13 cellular contexts compared by ENCODE assay signal in the genomic region with DNA sequence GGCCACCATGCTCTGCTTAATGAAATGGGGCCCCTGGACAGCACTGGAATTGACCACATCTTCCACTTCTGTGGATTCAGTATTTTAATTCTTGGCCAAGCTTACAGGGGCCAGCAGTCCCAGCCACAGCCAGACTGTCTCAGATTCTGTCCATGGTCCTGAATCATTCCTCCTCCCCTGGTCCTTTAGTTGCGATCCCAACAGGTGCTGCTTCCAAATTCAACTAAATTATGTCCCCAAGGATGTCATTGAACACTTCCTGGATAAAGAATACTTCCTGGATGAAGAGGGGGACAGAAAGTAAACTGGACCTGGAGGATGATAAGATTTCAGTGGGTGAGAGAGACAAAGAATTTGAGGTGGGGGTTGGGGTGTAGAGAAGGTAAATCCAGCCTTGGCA.
DNase-seq lines count a peak whose midpoint lies in the region; FAIRE-seq and TF ChIP-seq lines count a peak whose summit lies in the region.
"Had no signal": no experiment of that assay in that cellular context is flagged by ENCODE, and none has a peak within 500 bp of the region (broad histone marks: within the 10 kb centered on the region; RNA-seq: fewer than 3 reads in every experiment).

No MANE protein-coding gene starts in this region.

- TF ChIP-seq RAD21 in H1 (IDR thresholded peaks at IDR 0.05 in 1 of 2, conservative IDR thresholded peaks at IDR 0.05 in 1 of 2; ENCODE audit: low read depth in 2 of 2, low read length in 2 of 2), result 0 out of 4 replicates have a peak, but pooled peaks of 1 of the 2 experiments have one; percentile 1

- no peak overlapping the region for H3K56ac ChIP-seq in H1 (replicated peaks; ENCODE audit: insufficient read length, low read depth, low read length)

- no peak overlapping the region for H2BK15ac ChIP-seq in H1 (ENCODE audit: low read length)

- H3K27me3 Mint-ChIP-seq in neural crest cell (ENCODE audit: low read depth) (peaks cover 30% of the 10 kb centered on the region), HFFc6 (ENCODE audit: insufficient read depth) (no peaks in the 10 kb centered on the region)
- H3K27me3 Mint-ChIP-seq in T-helper 2 cell treated with Interferon-gamma antibody and Interleukin-4, amounts not matched to agents 5 μg/mL and 100 μg/mL, for 36 hours (ENCODE audit: low read depth), result peaks cover 9% of the 10 kb centered on the region

- H4K20me1 ChIP-seq in H1 (replicated peaks in 1 of 2; ENCODE audit: control insufficient read depth in 1 of 2, insufficient read depth in 2 of 2, low read length in 2 of 2), result peaks cover 0 to 1% of the 10 kb centered on the region in 2 experiments

- H3K4me3 ChIP-seq in H1 (ENCODE audit: extremely low read depth in 1 of 4, insufficient read depth in 2 of 4, low read depth in 3 of 4, low read length in 4 of 4), result no peak overlapping the region

- H3K9me3 ChIP-seq in H1 (ENCODE audit: insufficient read depth in 2 of 2, low read depth in 1 of 2, low read length in 1 of 2), result no peaks in the 10 kb centered on the region

- H4K8ac ChIP-seq in H1 (ENCODE audit: extremely low read depth, insufficient read depth, low read length), result no peak overlapping the region

- TF ChIP-seq CTCF in H1 (IDR thresholded peaks at IDR 0.05; ENCODE audit: control extremely low read depth in 1 of 3, insufficient read depth in 1 of 3, low read depth in 1 of 3, low read length in 3 of 3) (no peak), neural crest cell (conservative IDR thresholded peaks at IDR 0.05) (no peak), HFFc6 (IDR thresholded peaks at IDR 0.05) (no peak)

- H3K18ac ChIP-seq in H1 (ENCODE audit: extremely low read depth, low read length), result no peak overlapping the region

- H2BK20ac ChIP-seq in H1 (ENCODE audit: low read length), result no peak overlapping the region

- H2AFZ ChIP-seq in H1 (ENCODE audit: low read length), result no peak overlapping the region

- 94% methylated on average over 1 of the region's 1 CpG; no CpG with 5 or more reads in 1 of the 2 experiments for WGBS in H1 (ENCODE audit: extremely low coverage in 1 of 2, insufficient coverage in 1 of 2, insufficient read length in 1 of 2, insufficient replicate concordance in 2 of 2, low coverage in 1 of 2, low lambda C conversion rate in 2 of 2, missing lambda C conversion rate in 1 of 2), 2 experiments

- no peak overlapping the region for H3K9ac ChIP-seq in H1 (replicated peaks in 1 of 4; ENCODE audit: extremely low read depth in 1 of 4, low read depth in 3 of 4, low read length in 3 of 4)

- no peak overlapping the region for H3K23ac ChIP-seq in H1 (ENCODE audit: insufficient read length)

- TF ChIP-seq EP300 in H1 (IDR thresholded peaks at IDR 0.05; ENCODE audit: borderline replicate concordance in 1 of 2, low read depth in 2 of 2, low read length in 2 of 2), result no peak

- FAIRE-seq in H1 (lab: Jason Lieb, UNC), result peak; percentile 68

- CTCF ChIA-PET in H1 (lab: Charles Lee; ENCODE audit: partially characterized antibody), result interaction anchor here (0.9 to 2.3 kb wide), 5 partner anchors 14 to 287 kb away, joined by 3 to 7 read pairs (median 4); no protein-coding TSS in a partner anchor

- H3K4me1 Mint-ChIP-seq in neural crest cell (no peaks in the 10 kb centered on the region), HFFc6 (ENCODE audit: low read depth) (no peaks in the 10 kb centered on the region)
- H3K4me1 Mint-ChIP-seq in T-helper 2 cell treated with Interferon-gamma antibody and Interleukin-4, amounts not matched to agents 5 μg/mL and 100 μg/mL, for 36 hours (ENCODE audit: low read depth), result no peaks in the 10 kb centered on the region
- H3K4me1 Mint-ChIP-seq: CD14-positive monocyte had no signal

- no peaks in the 10 kb centered on the region for H3K36me3 ChIP-seq in H1 (ENCODE audit: control insufficient read depth in 2 of 4, insufficient read depth in 4 of 4, low read length in 3 of 4)

- POLR2A ChIA-PET in H1 (lab: Charles Lee; ENCODE audit: partially characterized antibody), result no interaction called here

- no peak overlapping the region for H2BK120ac ChIP-seq in H1 (replicated peaks; ENCODE audit: low read depth, low read length)

- no peak overlapping the region for H3K27ac ChIP-seq in H1 (ENCODE audit: low read depth, low read length)

- no peak overlapping the region for H3K4me2 ChIP-seq in H1 (ENCODE audit: insufficient read depth in 1 of 2, low read depth in 2 of 2, low read length in 2 of 2)

- no peak for TF ChIP-seq POLR2A in H1 (IDR thresholded peaks at IDR 0.05; ENCODE audit: control extremely low read depth in 1 of 2, low read depth in 2 of 2, low read length in 2 of 2)

- H3K4ac ChIP-seq in H1 (replicated peaks; ENCODE audit: insufficient read length, low read depth, low read length), result no peak overlapping the region

- H3K27ac Mint-ChIP-seq in neural crest cell (ENCODE audit: unreplicated experiment) (no peak overlapping the region), HFFc6 (no peak overlapping the region)
- no peak overlapping the region for H3K27ac Mint-ChIP-seq in T-helper 2 cell treated with Interferon-gamma antibody and Interleukin-4, amounts not matched to agents 5 μg/mL and 100 μg/mL, for 36 hours

- peak; percentile 23 for DNase-seq in ELR (ENCODE audit: low read depth)
- DNase-seq in OCI-M1 (lab: John Stamatoyannopoulos, UW), result peak; percentile 36
- no peak for DNase-seq in H1 (ENCODE audit: low read depth in 1 of 2, low spot score in 2 of 2)
- peak; percentile 3 for DNase-seq in neural crest cell (ENCODE audit: low read depth, low spot score)
- no peak for DNase-seq in COLO668 (lab: John Stamatoyannopoulos, UW; ENCODE audit: unreplicated experiment)
- DNase-seq in DMS153 treated with DMSO at 0.1 percent for 48 hours (lab: John Stamatoyannopoulos, UW; ENCODE audit: unreplicated experiment), result no peak
- no peak for DNase-seq in T-helper 2 cell treated with Interferon-gamma antibody and Interleukin-4, amounts not matched to agents 5 μg/mL and 100 μg/mL, for 36 hours (ENCODE audit: low spot score)
- DNase-seq in HFFc6, result no peak
- DNase-seq: islet precursor cell, NCI-H748 treated with DMSO at 0.1 percent for 48 hours, right cardiac atrium, substantia nigra had no signal

- no peaks in the 10 kb centered on the region for H3K23me2 ChIP-seq in H1 (ENCODE audit: low read depth, low read length)

- no peak overlapping the region for H2BK5ac ChIP-seq in H1 (ENCODE audit: low read depth, low read length)

- no peaks in the 10 kb centered on the region for H3K79me2 ChIP-seq in H1 (ENCODE audit: control insufficient read depth in 1 of 2, insufficient read depth in 2 of 2, low read length in 2 of 2)

- no peaks in the 10 kb centered on the region for H3K9me3 Mint-ChIP-seq in neural crest cell
- H3K9me3 Mint-ChIP-seq in T-helper 2 cell treated with Interferon-gamma antibody and Interleukin-4, amounts not matched to agents 5 μg/mL and 100 μg/mL, for 36 hours, result no peaks in the 10 kb centered on the region
- H3K9me3 Mint-ChIP-seq in HFFc6, result peaks cover 28% of the 10 kb centered on the region

- H3K36me3 Mint-ChIP-seq in neural crest cell (ENCODE audit: low read depth) (no peaks in the 10 kb centered on the region), HFFc6 (ENCODE audit: low read depth) (no peaks in the 10 kb centered on the region)
- no peaks in the 10 kb centered on the region for H3K36me3 Mint-ChIP-seq in T-helper 2 cell treated with Interferon-gamma antibody and Interleukin-4, amounts not matched to agents 5 μg/mL and 100 μg/mL, for 36 hours (ENCODE audit: low read depth)
- H3K36me3 Mint-ChIP-seq: CD14-positive monocyte had no signal

- H3K27me3 ChIP-seq in H1 (replicated peaks in 1 of 4; ENCODE audit: control insufficient read depth in 3 of 4, extremely low read depth in 1 of 4, insufficient read depth in 3 of 4, low read length in 3 of 4), result no peaks in the 10 kb centered on the region

- H3K4me1 ChIP-seq in H1 (replicated peaks in 1 of 4; ENCODE audit: control insufficient read depth in 3 of 4, insufficient read depth in 4 of 4, low read length in 3 of 4), result no peaks in the 10 kb centered on the region

- H3K79me1 ChIP-seq in H1 (ENCODE audit: low read depth, low read length), result no peaks in the 10 kb centered on the region

- H2BK12ac ChIP-seq in H1 (ENCODE audit: low read depth, low read length), result no peak overlapping the region

- H4K5ac ChIP-seq in H1 (ENCODE audit: insufficient read length, low read depth, low read length), result no peak overlapping the region

- no peak overlapping the region for H3K4me3 Mint-ChIP-seq in neural crest cell
- H3K4me3 Mint-ChIP-seq in T-helper 2 cell treated with Interferon-gamma antibody and Interleukin-4, amounts not matched to agents 5 μg/mL and 100 μg/mL, for 36 hours, result no peak overlapping the region
- no peak overlapping the region for H3K4me3 Mint-ChIP-seq in HFFc6
- H3K4me3 Mint-ChIP-seq: CD14-positive monocyte had no signal

- H2AK5ac ChIP-seq in H1 (ENCODE audit: low read depth, low read length), result no peak overlapping the region

- no peak overlapping the region for H4K91ac ChIP-seq in H1 (replicated peaks; ENCODE audit: insufficient read length, low read length)

- no peak overlapping the region for H3K14ac ChIP-seq in H1 (ENCODE audit: insufficient read length)

TF ChIP-seq in H1, 55 proteins besides CTCF, POLR2A, EP300 and RAD21:
- no peak for TF ChIP-seq KDM4A (IDR thresholded peaks at IDR 0.05; ENCODE audit: low read depth, low read length, severe bottlenecking)
- TF ChIP-seq SIN3A (conservative IDR thresholded peaks at IDR 0.05 in 1 of 2, IDR thresholded peaks at IDR 0.05 in 1 of 2; ENCODE audit: low read depth in 1 of 2, low read length in 2 of 2), result no peak
- no peak for TF ChIP-seq SUZ12 (IDR thresholded peaks at IDR 0.05; ENCODE audit: low read length)
- TF ChIP-seq RFX5 (IDR thresholded peaks at IDR 0.05; ENCODE audit: borderline replicate concordance, low read depth, low read length), result no peak
- no peak for TF ChIP-seq NRF1 (IDR thresholded peaks at IDR 0.05; ENCODE audit: low read depth, low read length)
- TF ChIP-seq BCL11A (IDR thresholded peaks at IDR 0.05; ENCODE audit: low read depth in 2 of 2, low read length in 2 of 2), result no peak
- TF ChIP-seq PHF8 (conservative IDR thresholded peaks at IDR 0.05; ENCODE audit: low read depth, low read length), result no peak
- TF ChIP-seq SIX5 (IDR thresholded peaks at IDR 0.05; ENCODE audit: low read depth, low read length), result no peak
- no peak for TF ChIP-seq CHD1 (IDR thresholded peaks at IDR 0.05; ENCODE audit: low read depth, low read length)
- no peak for TF ChIP-seq FOSL1 (IDR thresholded peaks at IDR 0.05; ENCODE audit: insufficient read depth, low read depth, low read length)
- TF ChIP-seq CBX5 (IDR thresholded peaks at IDR 0.05; ENCODE audit: low read depth, low read length), result no peak
- no peak for TF ChIP-seq SAP30 (IDR thresholded peaks at IDR 0.05; ENCODE audit: insufficient read depth, insufficient replicate concordance, low read length)

Comparison
In these comparisons a context has a peak if more than half of its experiments do, and no peak if none do; other contexts are left out.
1. DNase-seq: peak in ELR (single experiment), OCI-M1 (single experiment) and neural crest cell (single experiment); none in H1 (0 of 2), COLO668 (single experiment), DMS153 treated with DMSO at 0.1 percent for 48 hours (single experiment), T-helper 2 cell treated with Interferon-gamma antibody and Interleukin-4, amounts not matched to agents 5 μg/mL and 100 μg/mL, for 36 hours (single experiment) and HFFc6 (single experiment).